In the genomic region with DNA sequence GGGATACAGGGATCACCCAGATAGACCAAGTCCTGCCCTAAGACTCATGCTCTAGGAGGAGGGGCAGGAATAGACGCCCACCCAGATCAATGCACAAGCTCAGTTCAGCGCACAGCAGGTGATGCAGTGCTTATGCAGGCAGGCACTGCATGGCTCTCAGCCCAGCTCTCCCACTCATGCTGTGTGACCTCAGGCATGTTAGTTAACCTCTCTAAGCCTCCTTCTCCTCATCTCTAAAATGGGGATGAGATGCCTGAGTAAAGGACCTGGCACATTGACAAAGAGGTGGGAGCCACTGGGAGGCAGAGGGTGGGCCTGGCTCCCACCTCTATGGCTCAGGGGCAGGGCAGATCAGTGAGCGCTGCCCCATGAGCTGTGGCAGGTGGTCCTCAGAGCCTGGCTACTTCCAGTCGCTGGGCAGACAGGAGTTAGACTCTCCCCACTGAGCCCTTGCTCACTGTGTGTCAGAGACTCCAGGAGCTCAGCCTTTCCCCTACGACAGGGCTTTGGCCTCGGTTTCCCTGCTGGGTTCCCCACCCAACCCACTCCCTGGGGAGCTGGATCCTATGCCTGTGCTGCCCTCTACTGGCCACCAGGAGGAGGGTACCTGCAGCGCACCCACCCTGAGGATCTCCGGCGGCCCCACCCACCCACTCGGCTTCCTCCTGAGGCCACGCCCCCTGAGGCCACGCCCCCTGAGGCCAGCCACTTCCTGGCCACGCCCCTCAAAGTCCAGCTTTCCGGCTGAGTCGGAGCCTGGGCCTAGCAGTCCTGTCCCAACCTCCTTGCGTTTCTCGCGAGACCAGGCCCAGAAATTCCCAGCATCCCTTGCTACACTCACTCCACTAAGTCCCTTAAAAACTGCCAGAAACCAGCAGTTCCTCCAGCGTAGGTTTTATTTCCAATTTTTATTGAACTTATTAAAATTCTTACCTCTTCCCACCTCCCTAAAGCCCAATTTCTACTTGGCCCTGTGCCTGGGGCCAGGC, we compare ENCODE assay signal across 8 cellular contexts.
DNase-seq lines count a peak whose midpoint lies in the region; ATAC-seq and TF ChIP-seq lines count a peak whose summit lies in the region.

No MANE protein-coding gene starts in this region.

- peak; percentile 51 for TF ChIP-seq CTCF in AG09319 (IDR thresholded peaks at IDR 0.05; ENCODE audit: low read depth, low read length)
- no peak for TF ChIP-seq CTCF in GM20000 (IDR thresholded peaks at IDR 0.05; ENCODE audit: extremely low read depth, missing control alignments)
- TF ChIP-seq CTCF in omental fat pad (IDR thresholded peaks at IDR 0.05) = no peak

- ATAC-seq in omental fat pad (ENCODE audit: low FRiP score) (peak; percentile 45), HG02852 (IDR thresholded peaks at IDR 0.05; ENCODE audit: unreplicated experiment) (no peak)

- DNase-seq in AG09319 (ENCODE audit: extremely low read depth, low read depth) (peak; percentile 23), GM20000 (ENCODE audit: low spot score) (peak; percentile 70), NOMO-1 treated with DMSO at 0.1 percent for 48 hours (lab: John Stamatoyannopoulos, UW; ENCODE audit: unreplicated experiment) (peak; percentile 37), fibroblast of peridontal ligament (ENCODE audit: extremely low read depth) (peak; percentile 1), omental fat pad (ENCODE audit: low spot score) (no peak), NCI-H510A treated with DMSO at 0.1 percent for 48 hours (lab: John Stamatoyannopoulos, UW) (no peak)
- peak; percentile 24 for DNase-seq in activated CD8-positive, alpha-beta memory T cell treated with anti-CD3 and anti-CD28 coated beads, Interleukin-2, amount 50 U/mL, for 4 hours

Comparison
In these comparisons a context has a peak if more than half of its experiments do, and no peak if none do; other contexts are left out.
1. DNase-seq: peak in AG09319 (single experiment), GM20000 (single experiment), NOMO-1 treated with DMSO at 0.1 percent for 48 hours (single experiment), activated CD8-positive, alpha-beta memory T cell treated with anti-CD3 and anti-CD28 coated beads, Interleukin-2, amount 50 U/mL, for 4 hours (single experiment) and fibroblast of peridontal ligament (single experiment); none in omental fat pad (single experiment) and NCI-H510A treated with DMSO at 0.1 percent for 48 hours (single experiment).